1 cellular context compared by ENCODE assay signal in the genomic region with DNA sequence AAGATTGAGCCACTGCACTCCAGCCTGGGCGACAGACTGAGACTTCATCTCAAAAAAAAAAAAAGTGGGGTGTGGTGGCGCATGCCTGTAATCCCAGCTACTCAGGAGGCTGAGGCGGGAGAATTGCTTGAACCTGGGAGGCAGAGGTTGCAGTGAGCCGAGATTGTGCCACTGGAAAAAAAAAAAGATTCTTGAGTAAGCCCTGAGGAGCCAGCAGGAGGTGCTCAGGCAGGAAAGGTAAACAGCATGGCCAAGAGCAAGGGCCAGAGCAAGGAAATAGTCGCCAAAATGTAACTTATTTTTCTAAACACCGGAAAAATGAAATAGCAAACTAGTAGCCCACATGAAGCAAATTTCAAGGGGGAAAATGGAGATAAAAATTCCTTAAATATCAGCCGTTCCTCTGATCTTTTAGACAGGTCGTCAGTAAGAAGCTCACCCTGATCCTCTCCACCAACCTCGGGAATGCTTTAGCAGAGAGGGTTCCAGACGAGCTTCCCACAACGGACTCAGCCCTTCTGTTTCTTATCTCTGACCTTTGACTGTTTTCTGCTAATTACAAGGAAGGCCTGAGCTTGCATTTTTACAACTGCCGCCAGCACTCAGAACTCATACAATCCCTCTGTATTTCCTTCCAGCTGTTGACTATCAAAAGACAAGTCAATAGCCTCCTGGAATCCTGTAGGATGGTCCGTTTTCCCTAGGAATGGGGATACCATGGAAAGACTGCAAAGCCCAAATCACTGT.
TF ChIP-seq lines count a peak whose summit lies in the region.

No MANE protein-coding gene starts in this region.

TF ChIP-seq in SK-N-SH, 30 proteins besides CTCF, POLR2A, EP300 and RAD21:
- TF ChIP-seq, protein P1, sequence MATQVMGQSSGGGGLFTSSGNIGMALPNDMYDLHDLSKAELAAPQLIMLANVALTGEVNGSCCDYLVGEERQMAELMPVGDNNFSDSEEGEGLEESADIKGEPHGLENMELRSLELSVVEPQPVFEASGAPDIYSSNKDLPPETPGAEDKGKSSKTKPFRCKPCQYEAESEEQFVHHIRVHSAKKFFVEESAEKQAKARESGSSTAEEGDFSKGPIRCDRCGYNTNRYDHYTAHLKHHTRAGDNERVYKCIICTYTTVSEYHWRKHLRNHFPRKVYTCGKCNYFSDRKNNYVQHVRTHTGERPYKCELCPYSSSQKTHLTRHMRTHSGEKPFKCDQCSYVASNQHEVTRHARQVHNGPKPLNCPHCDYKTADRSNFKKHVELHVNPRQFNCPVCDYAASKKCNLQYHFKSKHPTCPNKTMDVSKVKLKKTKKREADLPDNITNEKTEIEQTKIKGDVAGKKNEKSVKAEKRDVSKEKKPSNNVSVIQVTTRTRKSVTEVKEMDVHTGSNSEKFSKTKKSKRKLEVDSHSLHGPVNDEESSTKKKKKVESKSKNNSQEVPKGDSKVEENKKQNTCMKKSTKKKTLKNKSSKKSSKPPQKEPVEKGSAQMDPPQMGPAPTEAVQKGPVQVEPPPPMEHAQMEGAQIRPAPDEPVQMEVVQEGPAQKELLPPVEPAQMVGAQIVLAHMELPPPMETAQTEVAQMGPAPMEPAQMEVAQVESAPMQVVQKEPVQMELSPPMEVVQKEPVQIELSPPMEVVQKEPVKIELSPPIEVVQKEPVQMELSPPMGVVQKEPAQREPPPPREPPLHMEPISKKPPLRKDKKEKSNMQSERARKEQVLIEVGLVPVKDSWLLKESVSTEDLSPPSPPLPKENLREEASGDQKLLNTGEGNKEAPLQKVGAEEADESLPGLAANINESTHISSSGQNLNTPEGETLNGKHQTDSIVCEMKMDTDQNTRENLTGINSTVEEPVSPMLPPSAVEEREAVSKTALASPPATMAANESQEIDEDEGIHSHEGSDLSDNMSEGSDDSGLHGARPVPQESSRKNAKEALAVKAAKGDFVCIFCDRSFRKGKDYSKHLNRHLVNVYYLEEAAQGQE (IDR thresholded peaks at IDR 0.05; ENCODE audit: low read depth, low read length), result no peak
- TF ChIP-seq RXRA (IDR thresholded peaks at IDR 0.05; ENCODE audit: borderline replicate concordance, low read depth) (no peak), CHD2 (IDR thresholded peaks at IDR 0.05; ENCODE audit: low read length, partially characterized antibody) (no peak), RFX5 (IDR thresholded peaks at IDR 0.05; ENCODE audit: low read length) (no peak), TEAD4 (IDR thresholded peaks at IDR 0.05; ENCODE audit: borderline replicate concordance, insufficient read depth) (no peak), MXI1 (IDR thresholded peaks at IDR 0.05; ENCODE audit: low read depth, low read length) (no peak), NFIC (IDR thresholded peaks at IDR 0.05; ENCODE audit: borderline replicate concordance) (no peak), EZH2phosphoT487 (IDR thresholded peaks at IDR 0.05; ENCODE audit: borderline replicate concordance, low read depth) (no peak), GATA2 (CRISPR knock-in tag; IDR thresholded peaks at IDR 0.05) (no peak), YY1 (IDR thresholded peaks at IDR 0.05; ENCODE audit: low read depth) (no peak), TCF12 (IDR thresholded peaks at IDR 0.05) (no peak), FOXJ3 (CRISPR knock-in tag; IDR thresholded peaks at IDR 0.05) (no peak), GABPA (IDR thresholded peaks at IDR 0.05; ENCODE audit: low read depth) (no peak)
- TF ChIP-seq, protein P2, sequence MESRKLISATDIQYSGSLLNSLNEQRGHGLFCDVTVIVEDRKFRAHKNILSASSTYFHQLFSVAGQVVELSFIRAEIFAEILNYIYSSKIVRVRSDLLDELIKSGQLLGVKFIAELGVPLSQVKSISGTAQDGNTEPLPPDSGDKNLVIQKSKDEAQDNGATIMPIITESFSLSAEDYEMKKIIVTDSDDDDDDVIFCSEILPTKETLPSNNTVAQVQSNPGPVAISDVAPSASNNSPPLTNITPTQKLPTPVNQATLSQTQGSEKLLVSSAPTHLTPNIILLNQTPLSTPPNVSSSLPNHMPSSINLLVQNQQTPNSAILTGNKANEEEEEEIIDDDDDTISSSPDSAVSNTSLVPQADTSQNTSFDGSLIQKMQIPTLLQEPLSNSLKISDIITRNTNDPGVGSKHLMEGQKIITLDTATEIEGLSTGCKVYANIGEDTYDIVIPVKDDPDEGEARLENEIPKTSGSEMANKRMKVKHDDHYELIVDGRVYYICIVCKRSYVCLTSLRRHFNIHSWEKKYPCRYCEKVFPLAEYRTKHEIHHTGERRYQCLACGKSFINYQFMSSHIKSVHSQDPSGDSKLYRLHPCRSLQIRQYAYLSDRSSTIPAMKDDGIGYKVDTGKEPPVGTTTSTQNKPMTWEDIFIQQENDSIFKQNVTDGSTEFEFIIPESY (IDR thresholded peaks at IDR 0.05; ENCODE audit: borderline replicate concordance, low read depth), result no peak
